In genomic region chr9:96417610-96418073, GRCh38 we compare ENCODE assay signal across 1 cellular context.
A peak's percentile ranks its signal among the peaks of the same experiment; 100 is the strongest.
TF ChIP-seq lines count a peak whose summit lies in the region.

No MANE protein-coding gene starts in this region.

TF ChIP-seq in K562, 482 proteins besides CTCF, POLR2A, EP300 and RAD21 (continued from another document and continues in another):
- TF ChIP-seq, protein P1, sequence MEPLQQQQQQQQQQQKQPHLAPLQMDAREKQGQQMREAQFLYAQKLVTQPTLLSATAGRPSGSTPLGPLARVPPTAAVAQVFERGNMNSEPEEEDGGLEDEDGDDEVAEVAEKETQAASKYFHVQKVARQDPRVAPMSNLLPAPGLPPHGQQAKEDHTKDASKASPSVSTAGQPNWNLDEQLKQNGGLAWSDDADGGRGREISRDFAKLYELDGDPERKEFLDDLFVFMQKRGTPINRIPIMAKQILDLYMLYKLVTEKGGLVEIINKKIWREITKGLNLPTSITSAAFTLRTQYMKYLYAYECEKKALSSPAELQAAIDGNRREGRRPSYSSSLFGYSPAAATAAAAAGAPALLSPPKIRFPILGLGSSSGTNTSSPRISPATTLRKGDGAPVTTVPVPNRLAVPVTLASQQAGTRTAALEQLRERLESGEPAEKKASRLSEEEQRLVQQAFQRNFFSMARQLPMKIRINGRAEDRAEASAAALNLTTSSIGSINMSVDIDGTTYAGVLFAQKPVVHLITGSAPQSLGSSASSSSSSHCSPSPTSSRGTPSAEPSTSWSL (CRISPR knock-in tag; IDR thresholded peaks at IDR 0.05; ENCODE audit: borderline replicate concordance): no peak
- TF ChIP-seq ZNF449 (CRISPR knock-in tag; IDR thresholded peaks at IDR 0.05) (no peak), RBBP5 (IDR thresholded peaks at IDR 0.05; ENCODE audit: borderline replicate concordance, insufficient read depth, low read length, poor library complexity, severe bottlenecking) (peak; percentile 23), CCNT2 (IDR thresholded peaks at IDR 0.05; ENCODE audit: borderline replicate concordance, extremely low read depth, insufficient read length, low read depth, low read length) (no peak), FOXP1 (CRISPR knock-in tag; IDR thresholded peaks at IDR 0.05) (no peak), ZNF384 (IDR thresholded peaks at IDR 0.05; ENCODE audit: low read depth, low read length) (no peak), TBP (optimal IDR thresholded peaks at IDR 0.05; ENCODE audit: low read depth, low read length) (peak; percentile 10), MTA2 (IDR thresholded peaks at IDR 0.05; ENCODE audit: low read depth) (no peak), FOXK1 (CRISPR knock-in tag; IDR thresholded peaks at IDR 0.05; ENCODE audit: borderline replicate concordance) (no peak), CREB1 (IDR thresholded peaks at IDR 0.05) (no peak), CREB1 (CRISPR knock-in tag; IDR thresholded peaks at IDR 0.05) (no peak), SMAD4 (CRISPR knock-in tag; conservative IDR thresholded peaks at IDR 0.05) (no peak), ZFP36 (IDR thresholded peaks at IDR 0.05; ENCODE audit: low read depth, low read length, partially characterized antibody) (no peak), E2F3 (CRISPR knock-in tag; IDR thresholded peaks at IDR 0.05) (no peak), BACH1 (tag; IDR thresholded peaks at IDR 0.05) (no peak), ZNF444 (CRISPR knock-in tag; IDR thresholded peaks at IDR 0.05) (no peak), PRMT5 (CRISPR knock-in tag; IDR thresholded peaks at IDR 0.05) (no peak), CHD1 (IDR thresholded peaks at IDR 0.05; ENCODE audit: low read length) (no peak), ZNF3 (CRISPR knock-in tag; IDR thresholded peaks at IDR 0.05) (no peak), GABPA (tag; conservative IDR thresholded peaks at IDR 0.05; ENCODE audit: low read depth) (no peak; the same call in 1 of the 2 replicates), SIRT6 (IDR thresholded peaks at IDR 0.05; ENCODE audit: low read depth, low read length) (no peak), BRD4 (IDR thresholded peaks at IDR 0.05) (no peak), EP400 (IDR thresholded peaks at IDR 0.05) (no peak), HSF4 (CRISPR knock-in tag; IDR thresholded peaks at IDR 0.05; ENCODE audit: borderline replicate concordance) (no peak), SMAD1 (IDR thresholded peaks at IDR 0.05; ENCODE audit: low read depth, low read length, partially characterized antibody) (peak; percentile 1), BCLAF1 (IDR thresholded peaks at IDR 0.05; ENCODE audit: borderline replicate concordance in 1 of 2, control insufficient read depth in 1 of 2, low read depth in 2 of 2, low read length in 1 of 2) (no peak), POLR2AphosphoS5 (IDR thresholded peaks at IDR 0.05; ENCODE audit: control insufficient read depth, insufficient read depth, low read depth, low read length) (no peak), SUPT5H (IDR thresholded peaks at IDR 0.05) (no peak), GTF2F1 (IDR thresholded peaks at IDR 0.05; ENCODE audit: low read depth, low read length) (no peak), SP2 (IDR thresholded peaks at IDR 0.05; ENCODE audit: extremely low read depth, low read depth, low read length, poor library complexity, severe bottlenecking) (no peak), ZNF282 (CRISPR knock-in tag; IDR thresholded peaks at IDR 0.05) (no peak), POLR2AphosphoS2 (IDR thresholded peaks at IDR 0.05; ENCODE audit: low read length) (0 out of 2 replicates have a peak, but pooled peaks have one; percentile 50), NEUROD1 (IDR thresholded peaks at IDR 0.05; ENCODE audit: borderline replicate concordance, low read depth, low read length, partially characterized antibody) (peak; percentile 7), THRAP3 (IDR thresholded peaks at IDR 0.05; ENCODE audit: borderline replicate concordance) (no peak), MCM5 (IDR thresholded peaks at IDR 0.05; ENCODE audit: low read depth) (no peak), NFXL1 (CRISPR knock-in tag; IDR thresholded peaks at IDR 0.05) (no peak), TSC22D4 (tag; IDR thresholded peaks at IDR 0.05) (no peak), KAT2B (IDR thresholded peaks at IDR 0.05; ENCODE audit: low read depth, low read length) (no peak), PHF20 (IDR thresholded peaks at IDR 0.05; ENCODE audit: partially characterized antibody) (no peak), ZBTB17 (CRISPR knock-in tag; IDR thresholded peaks at IDR 0.05) (no peak), ZNF174 (CRISPR knock-in tag; IDR thresholded peaks at IDR 0.05) (no peak), ZFPM2 (CRISPR knock-in tag; IDR thresholded peaks at IDR 0.05) (no peak), PKNOX1 (IDR thresholded peaks at IDR 0.05) (no peak), ZNF740 (CRISPR knock-in tag; IDR thresholded peaks at IDR 0.05) (no peak), ZNF740 (tag; IDR thresholded peaks at IDR 0.05) (no peak), SMARCA5 (IDR thresholded peaks at IDR 0.05) (no peak), MAZ (CRISPR knock-in tag; conservative IDR thresholded peaks at IDR 0.05 in 1 of 2, IDR thresholded peaks at IDR 0.05 in 1 of 2) (no peak), SRSF7 (optimal IDR thresholded peaks at IDR 0.05; ENCODE audit: low read depth, low read length) (no peak), RFX5 (IDR thresholded peaks at IDR 0.05; ENCODE audit: low read depth, low read length) (no peak), CSDE1 (IDR thresholded peaks at IDR 0.05) (no peak), ZFP1 (CRISPR knock-in tag; IDR thresholded peaks at IDR 0.05) (no peak), ATF7 (IDR thresholded peaks at IDR 0.05) (no peak), SRSF3 (IDR thresholded peaks at IDR 0.05; ENCODE audit: insufficient read depth, low read length) (peak; percentile 43; the same call in 1 of the 2 replicates)
- TF ChIP-seq, protein P2, sequence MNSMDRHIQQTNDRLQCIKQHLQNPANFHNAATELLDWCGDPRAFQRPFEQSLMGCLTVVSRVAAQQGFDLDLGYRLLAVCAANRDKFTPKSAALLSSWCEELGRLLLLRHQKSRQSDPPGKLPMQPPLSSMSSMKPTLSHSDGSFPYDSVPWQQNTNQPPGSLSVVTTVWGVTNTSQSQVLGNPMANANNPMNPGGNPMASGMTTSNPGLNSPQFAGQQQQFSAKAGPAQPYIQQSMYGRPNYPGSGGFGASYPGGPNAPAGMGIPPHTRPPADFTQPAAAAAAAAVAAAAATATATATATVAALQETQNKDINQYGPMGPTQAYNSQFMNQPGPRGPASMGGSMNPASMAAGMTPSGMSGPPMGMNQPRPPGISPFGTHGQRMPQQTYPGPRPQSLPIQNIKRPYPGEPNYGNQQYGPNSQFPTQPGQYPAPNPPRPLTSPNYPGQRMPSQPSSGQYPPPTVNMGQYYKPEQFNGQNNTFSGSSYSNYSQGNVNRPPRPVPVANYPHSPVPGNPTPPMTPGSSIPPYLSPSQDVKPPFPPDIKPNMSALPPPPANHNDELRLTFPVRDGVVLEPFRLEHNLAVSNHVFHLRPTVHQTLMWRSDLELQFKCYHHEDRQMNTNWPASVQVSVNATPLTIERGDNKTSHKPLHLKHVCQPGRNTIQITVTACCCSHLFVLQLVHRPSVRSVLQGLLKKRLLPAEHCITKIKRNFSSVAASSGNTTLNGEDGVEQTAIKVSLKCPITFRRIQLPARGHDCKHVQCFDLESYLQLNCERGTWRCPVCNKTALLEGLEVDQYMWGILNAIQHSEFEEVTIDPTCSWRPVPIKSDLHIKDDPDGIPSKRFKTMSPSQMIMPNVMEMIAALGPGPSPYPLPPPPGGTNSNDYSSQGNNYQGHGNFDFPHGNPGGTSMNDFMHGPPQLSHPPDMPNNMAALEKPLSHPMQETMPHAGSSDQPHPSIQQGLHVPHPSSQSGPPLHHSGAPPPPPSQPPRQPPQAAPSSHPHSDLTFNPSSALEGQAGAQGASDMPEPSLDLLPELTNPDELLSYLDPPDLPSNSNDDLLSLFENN (IDR thresholded peaks at IDR 0.05; ENCODE audit: low read depth in 2 of 2, low read length in 2 of 2): no peak
- TF ChIP-seq, protein P3, sequence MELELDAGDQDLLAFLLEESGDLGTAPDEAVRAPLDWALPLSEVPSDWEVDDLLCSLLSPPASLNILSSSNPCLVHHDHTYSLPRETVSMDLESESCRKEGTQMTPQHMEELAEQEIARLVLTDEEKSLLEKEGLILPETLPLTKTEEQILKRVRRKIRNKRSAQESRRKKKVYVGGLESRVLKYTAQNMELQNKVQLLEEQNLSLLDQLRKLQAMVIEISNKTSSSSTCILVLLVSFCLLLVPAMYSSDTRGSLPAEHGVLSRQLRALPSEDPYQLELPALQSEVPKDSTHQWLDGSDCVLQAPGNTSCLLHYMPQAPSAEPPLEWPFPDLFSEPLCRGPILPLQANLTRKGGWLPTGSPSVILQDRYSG (tag; conservative IDR thresholded peaks at IDR 0.05; ENCODE audit: low read depth): no peak
- TF ChIP-seq, protein P4, sequence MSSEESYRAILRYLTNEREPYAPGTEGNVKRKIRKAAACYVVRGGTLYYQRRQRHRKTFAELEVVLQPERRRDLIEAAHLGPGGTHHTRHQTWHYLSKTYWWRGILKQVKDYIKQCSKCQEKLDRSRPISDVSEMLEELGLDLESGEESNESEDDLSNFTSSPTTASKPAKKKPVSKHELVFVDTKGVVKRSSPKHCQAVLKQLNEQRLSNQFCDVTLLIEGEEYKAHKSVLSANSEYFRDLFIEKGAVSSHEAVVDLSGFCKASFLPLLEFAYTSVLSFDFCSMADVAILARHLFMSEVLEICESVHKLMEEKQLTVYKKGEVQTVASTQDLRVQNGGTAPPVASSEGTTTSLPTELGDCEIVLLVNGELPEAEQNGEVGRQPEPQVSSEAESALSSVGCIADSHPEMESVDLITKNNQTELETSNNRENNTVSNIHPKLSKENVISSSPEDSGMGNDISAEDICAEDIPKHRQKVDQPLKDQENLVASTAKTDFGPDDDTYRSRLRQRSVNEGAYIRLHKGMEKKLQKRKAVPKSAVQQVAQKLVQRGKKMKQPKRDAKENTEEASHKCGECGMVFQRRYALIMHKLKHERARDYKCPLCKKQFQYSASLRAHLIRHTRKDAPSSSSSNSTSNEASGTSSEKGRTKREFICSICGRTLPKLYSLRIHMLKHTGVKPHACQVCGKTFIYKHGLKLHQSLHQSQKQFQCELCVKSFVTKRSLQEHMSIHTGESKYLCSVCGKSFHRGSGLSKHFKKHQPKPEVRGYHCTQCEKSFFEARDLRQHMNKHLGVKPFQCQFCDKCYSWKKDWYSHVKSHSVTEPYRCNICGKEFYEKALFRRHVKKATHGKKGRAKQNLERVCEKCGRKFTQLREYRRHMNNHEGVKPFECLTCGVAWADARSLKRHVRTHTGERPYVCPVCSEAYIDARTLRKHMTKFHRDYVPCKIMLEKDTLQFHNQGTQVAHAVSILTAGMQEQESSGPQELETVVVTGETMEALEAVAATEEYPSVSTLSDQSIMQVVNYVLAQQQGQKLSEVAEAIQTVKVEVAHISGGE (CRISPR knock-in tag; IDR thresholded peaks at IDR 0.05): no peak
- TF ChIP-seq, protein P5, sequence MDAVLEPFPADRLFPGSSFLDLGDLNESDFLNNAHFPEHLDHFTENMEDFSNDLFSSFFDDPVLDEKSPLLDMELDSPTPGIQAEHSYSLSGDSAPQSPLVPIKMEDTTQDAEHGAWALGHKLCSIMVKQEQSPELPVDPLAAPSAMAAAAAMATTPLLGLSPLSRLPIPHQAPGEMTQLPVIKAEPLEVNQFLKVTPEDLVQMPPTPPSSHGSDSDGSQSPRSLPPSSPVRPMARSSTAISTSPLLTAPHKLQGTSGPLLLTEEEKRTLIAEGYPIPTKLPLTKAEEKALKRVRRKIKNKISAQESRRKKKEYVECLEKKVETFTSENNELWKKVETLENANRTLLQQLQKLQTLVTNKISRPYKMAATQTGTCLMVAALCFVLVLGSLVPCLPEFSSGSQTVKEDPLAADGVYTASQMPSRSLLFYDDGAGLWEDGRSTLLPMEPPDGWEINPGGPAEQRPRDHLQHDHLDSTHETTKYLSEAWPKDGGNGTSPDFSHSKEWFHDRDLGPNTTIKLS (IDR thresholded peaks at IDR 0.05; ENCODE audit: borderline replicate concordance, low read depth): no peak
